Comparison of ENCODE assay signal across 1 cellular context in genomic region chr2:172558372-172558771, GRCh38.
TF ChIP-seq lines count a peak whose summit lies in the region.

No MANE protein-coding gene starts in this region.

TF ChIP-seq in GM12878, 131 proteins besides CTCF, POLR2A, EP300 and RAD21:
- TF ChIP-seq KLF5 (IDR thresholded peaks at IDR 0.05; ENCODE audit: partially characterized antibody): no peak
- TF ChIP-seq RB1 (IDR thresholded peaks at IDR 0.05; ENCODE audit: borderline replicate concordance): no peak
- no peak for TF ChIP-seq PKNOX1 (IDR thresholded peaks at IDR 0.05)
- TF ChIP-seq SIN3A (IDR thresholded peaks at IDR 0.05; ENCODE audit: low read depth, low read length): no peak
- no peak for TF ChIP-seq WRNIP1 (IDR thresholded peaks at IDR 0.05; ENCODE audit: borderline replicate concordance, low read depth, low read length)
- TF ChIP-seq IRF3 (IDR thresholded peaks at IDR 0.05): no peak
- TF ChIP-seq IKZF2 (IDR thresholded peaks at IDR 0.05): no peak
- TF ChIP-seq NR2C1 (IDR thresholded peaks at IDR 0.05): no peak
